Comparison of ENCODE assay signal across 9 cellular contexts in genomic region chr22:45246060-45246985, GRCh38. TPM values are rescaled to one million over a fixed set of nuclear protein-coding genes. Genes with fewer than 3 reads are reported as not detected.
DNase-seq lines count a peak whose midpoint lies in the region; ATAC-seq and TF ChIP-seq lines count a peak whose summit lies in the region.
"Had no signal": no experiment of that assay in that cellular context is flagged by ENCODE, and none has a peak within 500 bp of the region (broad histone marks: within the 10 kb centered on the region; RNA-seq: fewer than 3 reads in every experiment).

No MANE protein-coding gene starts in this region.

- peak; percentile 59 for ATAC-seq in thoracic aorta (ENCODE audit: insufficient number of reproducible peaks, low FRiP score, low read depth)
- no peak for ATAC-seq in GM18511 (IDR thresholded peaks at IDR 0.05; ENCODE audit: unreplicated experiment)
- no peak for ATAC-seq in HG03521 (IDR thresholded peaks at IDR 0.05; ENCODE audit: unreplicated experiment)

- no peak overlapping the region for H3K4me3 ChIP-seq in thoracic aorta

- no peaks in the 10 kb centered on the region for H3K9me3 ChIP-seq in thoracic aorta

- TF ChIP-seq CTCF in thoracic aorta (IDR thresholded peaks at IDR 0.05) = no peak

- peak; percentile 93 for DNase-seq in HT-29 (ENCODE audit: low spot score)
- peak; percentile 93 for DNase-seq in astrocyte of the hippocampus (ENCODE audit: low read depth, low spot score)
- peak; percentile 99 for DNase-seq in kidney glomerular epithelial cell (lab: John Stamatoyannopoulos, UW)
- no peak for DNase-seq in thoracic aorta (ENCODE audit: low spot score)
- no peak for DNase-seq in DMS79 treated with DMSO at 0.1 percent for 48 hours (lab: John Stamatoyannopoulos, UW)
- DNase-seq in NCI-H446 treated with DMSO at 0.1 percent for 48 hours (lab: John Stamatoyannopoulos, UW) = no peak

- H3K27ac ChIP-seq in thoracic aorta = peak overlapping the region; percentile 68 to 79

- no peaks in the 10 kb centered on the region for H3K27me3 ChIP-seq in thoracic aorta (replicated peaks; ENCODE audit: insufficient read depth)

- H3K36me3 ChIP-seq in thoracic aorta = no peaks in the 10 kb centered on the region

- peaks cover 5 to 15% of the 10 kb centered on the region in 2 donors for H3K4me1 ChIP-seq in thoracic aorta (ENCODE audit: control insufficient read depth in 1 of 2, low read depth in 2 of 2)

RNA-seq across cellular contexts. Expression of gene KIAA0930, which starts 5.6 kb away (rescaled TPM):
- 43.2 and 49.0 TPM in 2 replicates for total RNA-seq in HT-29 (2014; rRNA removed; shearing (Covaris generic))
- 10 to 100 TPM; 76.9 to 99.1 TPM for total RNA-seq in thoracic aorta

RNA-seq across cellular contexts. Expression of gene UPK3A, which starts 38.4 kb away (rescaled TPM):
- 4.7 and 6.0 TPM in 2 replicates for total RNA-seq in HT-29 (2014; rRNA removed; shearing (Covaris generic))
- not detected for total RNA-seq in thoracic aorta
- total RNA-seq: T-helper 1 cell treated with Interleukin-12 subunit alpha and Interleukin-12 subunit beta and Interleukin-4 antibody, amounts not matched to agents 30 ng/mL and 1 ng/mL, for 36 hours had no signal

Comparison
In these comparisons a context has a peak if more than half of its experiments do, and no peak if none do; other contexts are left out.
1. DNase-seq: peak in HT-29 (single experiment), astrocyte of the hippocampus (single experiment) and kidney glomerular epithelial cell (single experiment); none in thoracic aorta (single experiment), DMS79 treated with DMSO at 0.1 percent for 48 hours (single experiment) and NCI-H446 treated with DMSO at 0.1 percent for 48 hours (single experiment).